22 cellular contexts compared by ENCODE assay signal in genomic region chr22:49553518-49554295, GRCh38.
DNase-seq lines count a peak whose midpoint lies in the region; ATAC-seq, FAIRE-seq and TF ChIP-seq lines count a peak whose summit lies in the region.
"Had no signal": no experiment of that assay in that cellular context is flagged by ENCODE, and none has a peak within 500 bp of the region (broad histone marks: within the 10 kb centered on the region; RNA-seq: fewer than 3 reads in every experiment).

No MANE protein-coding gene starts in this region.

- H2AFZ ChIP-seq in GM23338 = no peak overlapping the region
- H2AFZ ChIP-seq in PC-3 (ENCODE audit: low read length) = no peak overlapping the region
- no peak overlapping the region for H2AFZ ChIP-seq in H9 (ENCODE audit: low read length)

- TF ChIP-seq CTCF in GM23338 (conservative IDR thresholded peaks at IDR 0.05; ENCODE audit: low read depth in 2 of 2) (no peak), PC-3 (conservative IDR thresholded peaks at IDR 0.05; ENCODE audit: low read depth, low read length) (no peak), kidney (IDR thresholded peaks at IDR 0.05; ENCODE audit: borderline replicate concordance, extremely low read depth, insufficient read depth) (no peak), H9 (conservative IDR thresholded peaks at IDR 0.05) (no peak)

- no peak overlapping the region for H4K5ac ChIP-seq in H9 (ENCODE audit: insufficient read length, low read depth, low read length)

- no peak overlapping the region for H3K14ac ChIP-seq in H9 (ENCODE audit: insufficient read depth, low read length)

- no peak overlapping the region for H2BK15ac ChIP-seq in H9 (ENCODE audit: low read depth, low read length)

- intact Hi-C loops in PC-3 (cut with micrococcal nuclease) (no loop called here), kidney (cut with DNase I) (no loop called here), posterior vena cava (cut with DNase I) (no loop called here)

- H2BK5ac ChIP-seq in H9 (ENCODE audit: insufficient read length, low read length) = no peak overlapping the region

- H3K79me1 ChIP-seq in H9 (ENCODE audit: insufficient read depth, low read depth, low read length, poor library complexity, severe bottlenecking) = no peaks in the 10 kb centered on the region

- no peaks in the 10 kb centered on the region for H3F3A ChIP-seq in GM23338 (replicated peaks; ENCODE audit: low read depth)
- H3F3A ChIP-seq in PC-3 (ENCODE audit: low read length, unreplicated experiment) = no peaks in the 10 kb centered on the region

- H3K27ac Mint-ChIP-seq in GM23338 (0 out of 2 replicates have a peak overlapping the region, but pooled peaks have one; percentile 23), H9 (peak overlapping the region in 1 of 3 experiments; percentile 87; a peak in 3 of 7 replicates)
- H3K27ac Mint-ChIP-seq: CD4-positive, CD25-positive, alpha-beta regulatory T cell had no signal

- no peaks in the 10 kb centered on the region for H3K23me2 ChIP-seq in H9 (ENCODE audit: insufficient read length, low read depth, low read length, poor library complexity, severe bottlenecking)

- no peak for FAIRE-seq in kidney (lab: Jason Lieb, UNC)
- FAIRE-seq: D721Med, H54 had no signal

- H3K27ac ChIP-seq in GM23338 (ENCODE audit: low read depth) (no peak overlapping the region), PC-3 (ENCODE audit: low read length) (no peak overlapping the region), kidney (ENCODE audit: low read depth in 2 of 2, low read length in 2 of 2) (no peak overlapping the region), H9 (ENCODE audit: insufficient read length, low read depth, low read length) (no peak overlapping the region), substantia nigra (ENCODE audit: low read depth, low read length, poor library complexity, severe bottlenecking) (no peak overlapping the region)
- H3K27ac ChIP-seq: tibial nerve had no signal

- H3K9me3 ChIP-seq in PC-3 (ENCODE audit: low read length) = no peaks in the 10 kb centered on the region
- H3K9me3 ChIP-seq in kidney (ENCODE audit: control insufficient read depth in 1 of 2, low read length in 2 of 2) = peaks cover 0 to 4% of the 10 kb centered on the region in 2 donors
- H3K9me3 ChIP-seq in H9 (ENCODE audit: control insufficient read depth, low read depth, low read length) = peaks cover 8% of the 10 kb centered on the region

- H3K23ac ChIP-seq in H9 (ENCODE audit: insufficient read length, low read depth, low read length) = no peak overlapping the region

- no peak overlapping the region for H4K8ac ChIP-seq in H9 (replicated peaks; ENCODE audit: insufficient read length, low read depth, low read length)

- no TSS peak for BruUV-seq in PC-3 (replicated peaks; lab: Mats Ljungman, UMichigan)

- no peak overlapping the region for H3K4ac ChIP-seq in H9 (ENCODE audit: low read depth, low read length)

- H3K36me3 ChIP-seq in GM23338 (ENCODE audit: insufficient read depth) (no peaks in the 10 kb centered on the region), PC-3 (ENCODE audit: low read depth, low read length) (no peaks in the 10 kb centered on the region), kidney (ENCODE audit: control insufficient read depth in 1 of 2, insufficient read depth in 2 of 2, low read length in 2 of 2) (no peaks in the 10 kb centered on the region)
- H3K36me3 ChIP-seq: tibial nerve had no signal

- no peak overlapping the region for H3T11ph ChIP-seq in H9 (ENCODE audit: low read length)

- no peak overlapping the region for H2AK5ac ChIP-seq in H9 (ENCODE audit: insufficient read length, low read length)

- H3K79me2 ChIP-seq in GM23338 (replicated peaks; ENCODE audit: insufficient read depth) (no peaks in the 10 kb centered on the region), PC-3 (ENCODE audit: low read length) (no peaks in the 10 kb centered on the region), H9 (ENCODE audit: insufficient read depth, low read length) (no peaks in the 10 kb centered on the region)

- no peak overlapping the region for H3K18ac ChIP-seq in H9 (ENCODE audit: insufficient read length, low read depth, low read length)

- H2BK20ac ChIP-seq in H9 (ENCODE audit: low read depth, low read length, poor library complexity, severe bottlenecking) = no peak overlapping the region

- ATAC-seq in GM23338 (peak; percentile 21; the same call in 2 of the 3 replicates), PC-3 (no peak)
- ATAC-seq: activated CD4-positive, CD25-positive, alpha-beta regulatory T cell treated with anti-CD3 and anti-CD28 coated beads, Interleukin-2, amount 50 U/mL, for 24 hours; stimulated activated naive CD8-positive, alpha-beta T cell treated with anti-CD3 and anti-CD28 coated beads, Interleukin-15, Interleukin-2, amounts not matched to agents 100 U/mL and 50 U/mL, for 24 hours had no signal

- H3K27me3 ChIP-seq in GM23338 (ENCODE audit: insufficient read depth) (no peaks in the 10 kb centered on the region), PC-3 (ENCODE audit: low read length) (peaks cover 86% of the 10 kb centered on the region), H9 (ENCODE audit: insufficient read depth, low read length) (no peaks in the 10 kb centered on the region)
- H3K27me3 ChIP-seq: tibial nerve had no signal

- H3K56ac ChIP-seq in H9 (ENCODE audit: insufficient read length, low read depth, low read length) = no peak overlapping the region

- H3K9ac ChIP-seq in PC-3 (ENCODE audit: low read length) = no peak overlapping the region
- no peak overlapping the region for H3K9ac ChIP-seq in kidney (ENCODE audit: low read length in 2 of 2)
- H3K9ac ChIP-seq in H9 (ENCODE audit: extremely low read depth, insufficient read length, low read length) = no peak overlapping the region

- H2BK12ac ChIP-seq in H9 (ENCODE audit: insufficient read length, low read depth, low read length) = no peak overlapping the region

- H3K4me1 ChIP-seq in GM23338 (ENCODE audit: insufficient read depth) = no peaks in the 10 kb centered on the region
- H3K4me1 ChIP-seq in PC-3 (ENCODE audit: insufficient read depth, low read length) = 0 out of 2 replicates have a peak, but pooled peaks cover 2% of the 10 kb centered on the region
- H3K4me1 ChIP-seq in kidney (ENCODE audit: control insufficient read depth in 1 of 2, insufficient read depth in 1 of 2, low read depth in 1 of 2, low read length in 2 of 2) = no peaks in the 10 kb centered on the region
- H3K4me1 ChIP-seq in H9 (ENCODE audit: insufficient read depth, low read length) = no peaks in the 10 kb centered on the region
- H3K4me1 ChIP-seq: tibial nerve had no signal

- H3K27me3 Mint-ChIP-seq in GM23338 (ENCODE audit: insufficient read depth, low read depth, poor library complexity) (peaks cover 4% of the 10 kb centered on the region), H9 (ENCODE audit: low read depth) (peaks cover 6% of the 10 kb centered on the region)
- H3K27me3 Mint-ChIP-seq: CD4-positive, CD25-positive, alpha-beta regulatory T cell had no signal

- CTCF ChIA-PET in PC-3 (lab: Charles Lee) = no interaction called here

- H3K9me2 ChIP-seq in GM23338 (ENCODE audit: insufficient read depth) = no peaks in the 10 kb centered on the region
- H3K9me2 ChIP-seq in PC-3 (replicated peaks; ENCODE audit: low read length) = no peaks in the 10 kb centered on the region

- no peak overlapping the region for H4K91ac ChIP-seq in H9 (ENCODE audit: insufficient read length, low read depth, low read length)

- DNase-seq in GM23338 (ENCODE audit: low spot score) (no peak), PC-3 (peak; percentile 12), kidney (peak; percentile 45), posterior vena cava (ENCODE audit: low spot score) (peak; percentile 67), H9 (no peak), substantia nigra (lab: John Stamatoyannopoulos, UW) (no peak), dermis blood vessel endothelial cell (no peak)
- DNase-seq in activated CD4-positive, alpha-beta T cell treated with anti-CD3 and anti-CD28 coated beads for 48 hours = no peak
- DNase-seq: activated naive CD4-positive, alpha-beta T cell treated with Interleukin-2 at 50 U/mL for 16 hours; activated T-cell treated with anti-CD3 and anti-CD28 coated beads, Interleukin-2, amount 50 U/mL, for 1 hour; anterior cingulate cortex; CD4-positive, CD25-positive, alpha-beta regulatory T cell; Kasumi-1; NCI-H1092; NCI-H1930; NCI-H345; SHP77 treated with DMSO at 0.1 percent for 48 hours; stimulated activated naive CD8-positive, alpha-beta T cell treated with anti-CD3 and anti-CD28 coated beads, Interleukin-15, Interleukin-2, amounts not matched to agents 100 U/mL and 50 U/mL, for 24 hours had no signal

- H3K9me3 Mint-ChIP-seq in GM23338 = peaks cover 20% of the 10 kb centered on the region
- peaks cover 12 to 14% of the 10 kb centered on the region in 2 experiments for H3K9me3 Mint-ChIP-seq in H9

- H4K20me1 ChIP-seq in GM23338 (replicated peaks; ENCODE audit: insufficient read depth) (no peaks in the 10 kb centered on the region), PC-3 (ENCODE audit: low read length) (no peaks in the 10 kb centered on the region), H9 (ENCODE audit: control insufficient read depth, insufficient read depth, insufficient read length) (no peaks in the 10 kb centered on the region)

- H3K4me3 Mint-ChIP-seq in GM23338 = no peak overlapping the region
- no peak overlapping the region for H3K4me3 Mint-ChIP-seq in H9
- H3K4me3 Mint-ChIP-seq: CD4-positive, CD25-positive, alpha-beta regulatory T cell had no signal

- POLR2A ChIA-PET in PC-3 (lab: Charles Lee; ENCODE audit: unreplicated experiment) = no interaction called here

- H3K4me1 Mint-ChIP-seq in GM23338 = peaks cover 12% of the 10 kb centered on the region
- H3K4me1 Mint-ChIP-seq in H9 = peaks cover 11 to 12% of the 10 kb centered on the region in 2 experiments

- no peak overlapping the region for H2BK120ac ChIP-seq in H9 (ENCODE audit: low read depth, low read length, poor library complexity, severe bottlenecking)

- no peak overlapping the region for H3K4me3 ChIP-seq in GM23338
- H3K4me3 ChIP-seq in PC-3 (ENCODE audit: low read length) = no peak overlapping the region
- no peak overlapping the region for H3K4me3 ChIP-seq in kidney (ENCODE audit: low read length in 2 of 2)
- H3K4me3 ChIP-seq: tibial nerve had no signal

- WGBS in H9 (ENCODE audit: extremely low coverage, insufficient read length, low lambda C conversion rate) = no CpG with 5 or more reads among the region's 20 CpGs

- no peak overlapping the region for H3K4me2 ChIP-seq in GM23338
- no peak overlapping the region for H3K4me2 ChIP-seq in PC-3 (ENCODE audit: low read length)
- no peak overlapping the region for H3K4me2 ChIP-seq in H9 (ENCODE audit: insufficient read depth, insufficient read length, low read length)

- H3K36me3 Mint-ChIP-seq in GM23338 (ENCODE audit: low read depth) = peaks cover 13% of the 10 kb centered on the region
- H3K36me3 Mint-ChIP-seq in H9 (ENCODE audit: insufficient read depth in 1 of 3, low read depth in 3 of 3) = peaks cover 9 to 12% (median 10%) of the 10 kb centered on the region in 3 experiments

TF ChIP-seq in GM23338, 12 proteins besides CTCF, POLR2A, EP300 and RAD21 (continues in another document):
- TF ChIP-seq NANOG (IDR thresholded peaks at IDR 0.05; ENCODE audit: borderline replicate concordance) (no peak), ZNF331 (CRISPR knock-in tag; IDR thresholded peaks at IDR 0.05; ENCODE audit: low read depth) (no peak), EZH2phosphoT487 (IDR thresholded peaks at IDR 0.05; ENCODE audit: unreplicated experiment) (no peak)

Comparison
In these comparisons a context has a peak if more than half of its experiments do, and no peak if none do; other contexts are left out.
1. DNase-seq: peak in PC-3 (single experiment), kidney (single experiment) and posterior vena cava (single experiment); none in GM23338 (single experiment), activated CD4-positive, alpha-beta T cell treated with anti-CD3 and anti-CD28 coated beads for 48 hours (single experiment), H9 (single experiment), substantia nigra (0 of 49) and dermis blood vessel endothelial cell (single experiment).